Comparison of ENCODE assay signal across 7 cellular contexts in the genomic region with DNA sequence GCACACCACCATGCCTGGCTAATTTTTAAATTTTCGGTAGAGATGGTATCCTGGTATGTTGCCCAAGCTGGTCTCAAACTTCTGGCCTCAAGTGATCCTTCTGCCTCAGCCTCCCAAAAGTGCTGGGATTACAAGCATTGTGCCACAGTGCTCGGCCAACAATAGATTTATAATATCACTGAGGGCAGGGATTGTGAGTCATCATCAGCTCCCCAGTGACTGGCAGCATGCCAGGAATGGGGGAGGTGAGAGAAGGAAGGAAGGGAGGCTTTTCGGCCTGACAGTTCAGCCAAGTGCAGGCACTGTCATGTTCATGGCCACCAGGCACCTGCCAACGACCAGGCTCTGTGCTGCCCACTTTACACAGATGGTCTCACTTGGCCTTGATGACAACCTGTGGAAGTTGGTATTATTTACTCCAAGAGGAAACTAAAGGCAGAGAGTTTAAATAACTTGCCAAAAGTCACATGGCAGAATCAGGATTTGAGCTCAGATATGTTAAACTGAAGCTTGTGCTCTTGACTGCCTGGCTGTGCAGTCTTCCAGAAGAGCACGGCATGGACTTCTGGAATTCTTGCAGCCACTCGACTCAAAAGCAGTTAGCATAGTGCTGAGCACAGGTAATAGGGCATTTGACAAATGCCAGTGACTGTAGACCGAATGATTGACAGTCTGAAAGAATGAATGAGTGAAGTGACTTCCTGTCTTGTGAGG. TPM values are rescaled to one million over a fixed set of nuclear protein-coding genes. Genes with fewer than 3 reads are reported as not detected.
A peak's percentile ranks its signal among the peaks of the same experiment; 100 is the strongest.
DNase-seq lines count a peak whose midpoint lies in the region; ATAC-seq and TF ChIP-seq lines count a peak whose summit lies in the region.
"Not testable (repeated sequence)": the region's sequence is repeated elsewhere in the genome, so short reads cannot be mapped to it uniquely, and the experiment has no call there.

No MANE protein-coding gene starts in this region.

- peak; percentile 56 for ATAC-seq in GM18868 (IDR thresholded peaks at IDR 0.05; ENCODE audit: unreplicated experiment)
- peak; percentile 76 to 97 (median 91) for ATAC-seq in T-cell (replicated peaks in 1 of 4)
- peak; percentile 77 to 82 for ATAC-seq in lower lobe of right lung

- POLR2A ChIA-PET in T-cell (lab: Charles Lee), result not testable (repeated sequence)

- H3K4me1 ChIP-seq in lower lobe of right lung, result not testable (repeated sequence)

- not testable (repeated sequence) for H3K36me3 Mint-ChIP-seq in T-cell; endothelial cell (ENCODE audit: low read depth, unreplicated experiment)

- H3K27ac ChIP-seq in lower lobe of right lung, result not testable (repeated sequence)

- TF ChIP-seq CTCF in endothelial cell (IDR thresholded peaks at IDR 0.05; ENCODE audit: unreplicated experiment); lower lobe of right lung (IDR thresholded peaks at IDR 0.05): not testable (repeated sequence)

- peak overlapping the region; percentile 91 to 93 for H3K27ac Mint-ChIP-seq in T-cell
- H3K27ac Mint-ChIP-seq in endothelial cell (ENCODE audit: unreplicated experiment), result not testable (repeated sequence)

- not testable (repeated sequence) for H3K9me3 Mint-ChIP-seq in T-cell; endothelial cell (ENCODE audit: unreplicated experiment)

- not testable (repeated sequence) for H3K27me3 ChIP-seq in lower lobe of right lung (ENCODE audit: low read depth)

- intact Hi-C loops in lower lobe of right lung (cut with DNase I), result not testable (repeated sequence)

- H3K9me3 ChIP-seq in lower lobe of right lung, result not testable (repeated sequence)

- H3K4me3 ChIP-seq in lower lobe of right lung, result not testable (repeated sequence)

- not testable (repeated sequence) for H3K36me3 ChIP-seq in lower lobe of right lung

- H3K4me3 Mint-ChIP-seq in T-cell; endothelial cell (ENCODE audit: unreplicated experiment): not testable (repeated sequence)

- peak; percentile 24 for DNase-seq in NCI-H2107 (lab: John Stamatoyannopoulos, UW)
- DNase-seq in T-cell, result peak; percentile 34 to 89 (median 66)
- peak; percentile 69 to 84 for DNase-seq in activated T-helper 1 cell treated with anti-CD3 and anti-CD28 coated beads, Interleukin-2, amount 50 U/mL, for 16 hours (ENCODE audit: low read depth in 1 of 2, low spot score in 1 of 2)
- DNase-seq in endothelial cell (ENCODE audit: low spot score), result peak; percentile 26
- DNase-seq in lower lobe of right lung, result peak; percentile 81
- DNase-seq in stimulated activated CD4-positive, alpha-beta T cell treated with anti-CD3 and anti-CD28 coated beads, Interleukin-1b, Interleukin-23, amount 100 ng/mL, for 4 hours (ENCODE audit: low read depth in 2 of 2), result peak; percentile 75 to 79

- H3K4me1 Mint-ChIP-seq in T-cell, result peaks cover 6 to 16% (median 16%) of the 10 kb centered on the region in 3 donors
- H3K4me1 Mint-ChIP-seq in endothelial cell (ENCODE audit: unreplicated experiment), result not testable (repeated sequence)

- CTCF ChIA-PET in T-cell (lab: Charles Lee), result interaction anchor here in 1 of 2 donors (0.6 kb wide), 1 partner anchor 60 kb away, joined by 5 read pairs; no protein-coding TSS in a partner anchor

- H3K27me3 Mint-ChIP-seq in T-cell; endothelial cell (ENCODE audit: unreplicated experiment): not testable (repeated sequence)

RNA-seq across cellular contexts. Expression of gene METTL2B, which starts 46.8 kb away (rescaled TPM):
- total RNA-seq in T-cell (10 to 100 TPM; 17.7 to 29.9 (median 26.1) TPM), endothelial cell (ENCODE audit: unreplicated experiment) (26.9 TPM), lower lobe of right lung (19.1 TPM)

Comparison
In these comparisons a context has a peak if more than half of its experiments do, and no peak if none do; other contexts are left out.
1. DNase-seq: peak in every context shown above with its lines; median percentile 81 in lower lobe of right lung; 77 in stimulated activated CD4-positive, alpha-beta T cell treated with anti-CD3 and anti-CD28 coated beads, Interleukin-1b, Interleukin-23, amount 100 ng/mL, for 4 hours; 76 in activated T-helper 1 cell treated with anti-CD3 and anti-CD28 coated beads, Interleukin-2, amount 50 U/mL, for 16 hours; 66 in T-cell; 26 in endothelial cell; 24 in NCI-H2107.